8 cellular contexts compared by ENCODE assay signal in genomic region chr11:6927030-6927617, GRCh38. TPM values are rescaled to one million over a fixed set of nuclear protein-coding genes. Genes with fewer than 3 reads are reported as not detected.
DNase-seq lines count a peak whose midpoint lies in the region; ATAC-seq and TF ChIP-seq lines count a peak whose summit lies in the region.

No MANE protein-coding gene starts in this region.

- H3K4me3 Mint-ChIP-seq in activated T-cell treated with anti-CD3 and anti-CD28 coated beads, Interleukin-2, amount 50 U/mL, for 24 hours, result peak overlapping the region; percentile 83
- no peak overlapping the region for H3K4me3 Mint-ChIP-seq in activated T-cell treated with anti-CD3 and anti-CD28 coated beads, Interleukin-2, amount 50 U/mL, for 4 hours

- H3K27me3 ChIP-seq in endocrine pancreas (ENCODE audit: control insufficient read depth, insufficient read depth, low read length), result peaks cover 6% of the 10 kb centered on the region
- no peaks in the 10 kb centered on the region for H3K27me3 ChIP-seq in parathyroid adenoma (ENCODE audit: control insufficient read depth, insufficient read depth, low read length)

- no peaks in the 10 kb centered on the region for H3K4me1 ChIP-seq in endocrine pancreas (ENCODE audit: control insufficient read depth, insufficient read depth, low read length)
- no peaks in the 10 kb centered on the region for H3K4me1 ChIP-seq in parathyroid adenoma

- H3K36me3 ChIP-seq in endocrine pancreas (ENCODE audit: control insufficient read depth, insufficient read depth, low read length) (no peaks in the 10 kb centered on the region), parathyroid adenoma (ENCODE audit: control insufficient read depth, insufficient read depth, low read length) (no peaks in the 10 kb centered on the region)

- no peak for ATAC-seq in activated T-cell treated with anti-CD3 and anti-CD28 coated beads, Interleukin-2, amount 50 U/mL, for 4 hours
- ATAC-seq in HG02623 (IDR thresholded peaks at IDR 0.05; ENCODE audit: unreplicated experiment), result peak; percentile 63

- peak overlapping the region; percentile 63 for H2AFZ ChIP-seq in parathyroid adenoma

- H3K9ac ChIP-seq in endocrine pancreas (ENCODE audit: control insufficient read depth, insufficient read depth, low read length) (no peak overlapping the region), parathyroid adenoma (no peak overlapping the region)

- H3K4me2 ChIP-seq in parathyroid adenoma (ENCODE audit: low read length), result peak overlapping the region; percentile 79

- DNase-seq in activated T-cell treated with anti-CD3 and anti-CD28 coated beads, Interleukin-2, amount 50 U/mL, for 24 hours, result no peak
- no peak for DNase-seq in activated T-cell treated with anti-CD3 and anti-CD28 coated beads, Interleukin-2, amount 50 U/mL, for 4 hours
- DNase-seq in NCI-H345 treated with DMSO at 0.1 percent for 48 hours (lab: John Stamatoyannopoulos, UW; ENCODE audit: unreplicated experiment) (peak; percentile 68), NCI-H1694 (lab: John Stamatoyannopoulos, UW) (no peak), NCI-H524 treated with DMSO at 0.1 percent for 48 hours (lab: John Stamatoyannopoulos, UW) (no peak)

- H3K4me3 ChIP-seq in endocrine pancreas (ENCODE audit: control insufficient read depth, insufficient read depth, low read length) (peak overlapping the region; percentile 20), parathyroid adenoma (ENCODE audit: low read depth, low read length) (peak overlapping the region; percentile 62)

- H3K27me3 Mint-ChIP-seq in activated T-cell treated with anti-CD3 and anti-CD28 coated beads, Interleukin-2, amount 50 U/mL, for 24 hours, result peaks cover 49% of the 10 kb centered on the region
- H3K27me3 Mint-ChIP-seq in activated T-cell treated with anti-CD3 and anti-CD28 coated beads, Interleukin-2, amount 50 U/mL, for 4 hours (ENCODE audit: low read depth), result peaks cover 51% of the 10 kb centered on the region

- no peak overlapping the region for H3K27ac Mint-ChIP-seq in activated T-cell treated with anti-CD3 and anti-CD28 coated beads, Interleukin-2, amount 50 U/mL, for 24 hours

- no peak overlapping the region for H3K27ac ChIP-seq in parathyroid adenoma

- no peaks in the 10 kb centered on the region for H3K36me3 Mint-ChIP-seq in activated T-cell treated with anti-CD3 and anti-CD28 coated beads, Interleukin-2, amount 50 U/mL, for 24 hours (ENCODE audit: low read depth)
- H3K36me3 Mint-ChIP-seq in activated T-cell treated with anti-CD3 and anti-CD28 coated beads, Interleukin-2, amount 50 U/mL, for 4 hours (ENCODE audit: insufficient read depth), result no peaks in the 10 kb centered on the region

- peaks cover 22% of the 10 kb centered on the region for H3K4me1 Mint-ChIP-seq in activated T-cell treated with anti-CD3 and anti-CD28 coated beads, Interleukin-2, amount 50 U/mL, for 24 hours (ENCODE audit: low read depth)
- H3K4me1 Mint-ChIP-seq in activated T-cell treated with anti-CD3 and anti-CD28 coated beads, Interleukin-2, amount 50 U/mL, for 4 hours (ENCODE audit: low read depth), result peaks cover 19% of the 10 kb centered on the region

- H3K9me3 ChIP-seq in endocrine pancreas (ENCODE audit: control insufficient read depth, low read length) (no peaks in the 10 kb centered on the region), parathyroid adenoma (ENCODE audit: control insufficient read depth, low read length) (no peaks in the 10 kb centered on the region)

- H3K79me2 ChIP-seq in parathyroid adenoma, result no peaks in the 10 kb centered on the region

- no peak for TF ChIP-seq CTCF in parathyroid adenoma (IDR thresholded peaks at IDR 0.05)

- H3K9me3 Mint-ChIP-seq in activated T-cell treated with anti-CD3 and anti-CD28 coated beads, Interleukin-2, amount 50 U/mL, for 24 hours, result no peaks in the 10 kb centered on the region
- no peaks in the 10 kb centered on the region for H3K9me3 Mint-ChIP-seq in activated T-cell treated with anti-CD3 and anti-CD28 coated beads, Interleukin-2, amount 50 U/mL, for 4 hours

RNA-seq across cellular contexts. Expression of gene ZNF215, which starts 0.9 kb away (rescaled TPM):
- total RNA-seq in activated T-cell treated with anti-CD3 and anti-CD28 coated beads, Interleukin-2, amount 50 U/mL, for 4 hours, result under 1 TPM; 0.05 to 0.76 (median 0.40) TPM

RNA-seq across cellular contexts. Expression of gene OR2D3, which starts 6.3 kb away (rescaled TPM):
- not detected for total RNA-seq in activated T-cell treated with anti-CD3 and anti-CD28 coated beads, Interleukin-2, amount 50 U/mL, for 4 hours

RNA-seq across cellular contexts. Expression of gene OR2D2, which starts 34.8 kb away (rescaled TPM):
- not detected for total RNA-seq in activated T-cell treated with anti-CD3 and anti-CD28 coated beads, Interleukin-2, amount 50 U/mL, for 4 hours

RNA-seq across cellular contexts. Expression of gene OR10A4, which starts 50.7 kb away (rescaled TPM):
- not detected for total RNA-seq in activated T-cell treated with anti-CD3 and anti-CD28 coated beads, Interleukin-2, amount 50 U/mL, for 4 hours
